ENCODE assay signal across 17 cellular contexts in the genomic region with DNA sequence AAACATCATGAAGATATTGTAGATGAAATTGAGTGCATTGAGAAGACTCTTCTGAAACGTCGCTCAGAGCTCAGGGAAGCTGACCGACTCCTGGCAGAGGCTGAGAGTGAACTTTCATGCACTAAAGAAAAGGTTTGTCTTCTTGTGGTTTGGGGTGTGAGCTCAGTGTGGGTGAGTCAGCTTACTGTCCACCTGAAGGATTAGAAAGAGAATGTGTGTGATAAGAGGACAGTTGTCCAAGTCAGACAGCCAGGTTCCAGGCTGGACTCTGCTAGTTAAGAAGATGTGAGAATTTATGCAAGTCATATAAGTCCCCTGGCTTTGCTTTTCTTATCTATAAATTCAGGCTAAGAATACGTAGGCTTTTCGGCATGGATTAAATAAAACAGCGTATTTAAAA. TPM values are rescaled to one million over a fixed set of nuclear protein-coding genes. Genes with fewer than 3 reads are reported as not detected.
DNase-seq lines count a peak whose midpoint lies in the region; ATAC-seq and TF ChIP-seq lines count a peak whose summit lies in the region.
"Had no signal": no experiment of that assay in that cellular context is flagged by ENCODE, and none has a peak within 500 bp of the region (broad histone marks: within the 10 kb centered on the region; RNA-seq: fewer than 3 reads in every experiment).

No MANE protein-coding gene starts in this region.

- intact Hi-C loops in esophagus squamous epithelium (cut with DNase I): no loop called here

- H3K4me1 Mint-ChIP-seq in activated naive CD8-positive, alpha-beta T cell treated with anti-CD3 and anti-CD28 coated beads, Interleukin-2, amount 50 U/mL, for 24 hours: peaks cover 52% of the 10 kb centered on the region
- peaks cover 46 to 61% (median 50%) of the 10 kb centered on the region in 3 donors for H3K4me1 Mint-ChIP-seq in naive B cell

- H3K36me3 Mint-ChIP-seq in activated naive CD8-positive, alpha-beta T cell treated with anti-CD3 and anti-CD28 coated beads, Interleukin-2, amount 50 U/mL, for 24 hours (ENCODE audit: low read depth): peaks cover 71% of the 10 kb centered on the region
- peaks cover 27 to 34% of the 10 kb centered on the region in 2 donors for H3K36me3 Mint-ChIP-seq in naive B cell

- DNase-seq in H4 (ENCODE audit: low spot score): peak; percentile 31
- DNase-seq in M059J (ENCODE audit: low read depth): peak; percentile 80
- DNase-seq in activated naive CD8-positive, alpha-beta T cell treated with anti-CD3 and anti-CD28 coated beads, Interleukin-2, amount 50 U/mL, for 24 hours: no peak
- no peak for DNase-seq in naive B cell
- DNase-seq in effector CD8-positive, alpha-beta T cell (lab: John Stamatoyannopoulos, UW): no peak
- no peak for DNase-seq in esophagus squamous epithelium (lab: John Stamatoyannopoulos, UW)
- no peak for DNase-seq in caudate nucleus (lab: John Stamatoyannopoulos, UW)
- DNase-seq in COLO829 (ENCODE audit: low spot score): no peak
- DNase-seq: activated CD4-positive, alpha-beta T cell treated with anti-CD3 and anti-CD28 coated beads for 1 hour; activated naive CD4-positive, alpha-beta T cell treated with anti-CD3 and anti-CD28 coated beads, Interleukin-2, amount 10 ng/mL, durations not matched to agents 7 days and 5 days; cortex of kidney; foreskin melanocyte; left colon; NCI-H1092 treated with DMSO at 0.1 percent for 48 hours; SIG-M5; small intestine had no signal

- H3K4me1 ChIP-seq in esophagus squamous epithelium: peaks cover 0 to 15% (median 0%) of the 10 kb centered on the region in 3 donors

- H3K27ac Mint-ChIP-seq in activated naive CD8-positive, alpha-beta T cell treated with anti-CD3 and anti-CD28 coated beads, Interleukin-2, amount 50 U/mL, for 24 hours: peak overlapping the region; percentile 23
- H3K27ac Mint-ChIP-seq in naive B cell: peak overlapping the region in 4 of 6 donors; percentile 3 to 92 (median 54)
- H3K27ac Mint-ChIP-seq: activated naive CD4-positive, alpha-beta T cell treated with anti-CD3 and anti-CD28 coated beads, Interleukin-2, amount 10 ng/mL, durations not matched to agents 7 days and 5 days had no signal

- no peak overlapping the region for H3K4me3 Mint-ChIP-seq in activated naive CD8-positive, alpha-beta T cell treated with anti-CD3 and anti-CD28 coated beads, Interleukin-2, amount 50 U/mL, for 24 hours
- H3K4me3 Mint-ChIP-seq in naive B cell: peak overlapping the region in 1 of 8 donors; percentile 49
- H3K4me3 Mint-ChIP-seq: activated naive CD4-positive, alpha-beta T cell treated with anti-CD3 and anti-CD28 coated beads, Interleukin-2, amount 10 ng/mL, durations not matched to agents 7 days and 5 days had no signal

- H3K27me3 Mint-ChIP-seq in activated naive CD8-positive, alpha-beta T cell treated with anti-CD3 and anti-CD28 coated beads, Interleukin-2, amount 50 U/mL, for 24 hours: no peaks in the 10 kb centered on the region
- H3K27me3 Mint-ChIP-seq in naive B cell: no peaks in the 10 kb centered on the region
- H3K27me3 Mint-ChIP-seq: activated naive CD4-positive, alpha-beta T cell treated with anti-CD3 and anti-CD28 coated beads, Interleukin-2, amount 10 ng/mL, durations not matched to agents 7 days and 5 days had no signal

- no peaks in the 10 kb centered on the region for H3K9me3 ChIP-seq in esophagus squamous epithelium

- H3K9me3 Mint-ChIP-seq in activated naive CD8-positive, alpha-beta T cell treated with anti-CD3 and anti-CD28 coated beads, Interleukin-2, amount 50 U/mL, for 24 hours: no peaks in the 10 kb centered on the region
- no peaks in the 10 kb centered on the region for H3K9me3 Mint-ChIP-seq in naive B cell
- H3K9me3 Mint-ChIP-seq: activated naive CD4-positive, alpha-beta T cell treated with anti-CD3 and anti-CD28 coated beads, Interleukin-2, amount 10 ng/mL, durations not matched to agents 7 days and 5 days had no signal

- H3K4me3 ChIP-seq in esophagus squamous epithelium: no peak overlapping the region

- peaks cover 0 to 75% (median 18%) of the 10 kb centered on the region in 3 donors for H3K36me3 ChIP-seq in esophagus squamous epithelium

- no peak for ATAC-seq in activated naive CD8-positive, alpha-beta T cell treated with anti-CD3 and anti-CD28 coated beads, Interleukin-2, amount 50 U/mL, for 24 hours
- no peak for ATAC-seq in naive B cell (ENCODE audit: low read depth in 2 of 2)
- ATAC-seq: left colon had no signal

- WGBS in esophagus squamous epithelium, 2 donors: 86 to 94% methylated on average over 6 of the region's 6 CpGs

- no peak for TF ChIP-seq POLR2A in esophagus squamous epithelium (IDR thresholded peaks at IDR 0.05)

- H3K27ac ChIP-seq in esophagus squamous epithelium (no peak overlapping the region), caudate nucleus (ENCODE audit: low read depth, low read length) (no peak overlapping the region)
- H3K27ac ChIP-seq: HL-60 had no signal

- no peak for TF ChIP-seq CTCF in esophagus squamous epithelium (IDR thresholded peaks at IDR 0.05)

- no peaks in the 10 kb centered on the region for H3K27me3 ChIP-seq in esophagus squamous epithelium

RNA-seq across cellular contexts. Expression of a gene that starts 46.9 kb away (rescaled TPM):
- total RNA-seq in H4 (2014; rRNA removed; shearing (Covaris generic)): 27.1 and 30.7 TPM in 2 replicates
- 31.4 and 52.2 TPM in 2 replicates for total RNA-seq in M059J (2014; rRNA removed; shearing (Covaris generic))
- 10 to 100 TPM; 42.2 to 49.1 (median 44.8) TPM for polyA plus RNA-seq in naive B cell (ENCODE audit: low read depth in 6 of 6)
- 10 to 100 TPM; 36.7 to 56.5 (median 42.8) TPM for total RNA-seq in esophagus squamous epithelium

Comparison
In these comparisons a context has a peak if more than half of its experiments do, and no peak if none do; other contexts are left out.
1. DNase-seq: peak in H4 (single experiment) and M059J (single experiment); none in activated naive CD8-positive, alpha-beta T cell treated with anti-CD3 and anti-CD28 coated beads, Interleukin-2, amount 50 U/mL, for 24 hours (single experiment), naive B cell (single experiment), effector CD8-positive, alpha-beta T cell (single experiment), esophagus squamous epithelium (single experiment), caudate nucleus (0 of 61) and COLO829 (single experiment).